In the genomic region with DNA sequence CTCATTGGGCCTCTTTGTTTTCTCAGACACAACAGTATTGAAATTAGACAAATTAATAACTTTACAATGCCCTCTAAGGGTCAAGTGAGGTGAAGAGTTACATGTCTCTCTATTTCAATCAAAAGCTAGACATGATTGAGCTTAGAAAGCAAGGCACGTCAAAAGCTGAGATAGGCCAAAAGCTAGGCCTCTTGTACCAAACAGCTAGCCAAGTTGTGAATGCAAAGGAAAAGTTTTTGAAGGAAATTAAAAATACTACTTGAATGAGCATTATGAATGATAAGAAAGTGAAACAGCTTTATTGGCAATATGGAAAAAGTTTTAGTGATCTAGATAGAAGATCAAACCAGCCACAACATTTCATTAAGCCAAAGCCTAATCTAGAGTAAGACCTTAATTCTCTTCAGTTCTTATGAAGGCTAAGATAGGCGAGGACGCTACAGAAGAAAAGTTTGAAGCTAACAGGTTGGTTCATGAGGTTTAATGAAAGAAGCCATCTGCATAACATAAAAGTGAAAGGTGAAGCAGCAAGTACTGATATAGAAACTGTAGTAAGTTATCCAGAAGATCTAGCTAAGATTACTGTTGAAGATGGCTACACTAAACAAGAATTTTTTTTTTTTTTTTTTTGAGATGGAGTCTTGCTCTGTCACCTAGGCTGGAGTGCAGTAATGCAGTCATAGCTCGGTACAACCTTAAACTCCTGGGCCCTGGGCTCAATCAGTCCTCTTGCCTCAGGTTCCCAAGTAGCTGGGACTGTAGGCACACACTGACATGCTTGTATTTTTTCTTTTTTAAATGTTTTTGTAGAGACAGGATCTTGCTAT, we compare ENCODE assay signal across 23 cellular contexts.
DNase-seq lines count a peak whose midpoint lies in the region; ATAC-seq and TF ChIP-seq lines count a peak whose summit lies in the region.
"Had no signal": no experiment of that assay in that cellular context is flagged by ENCODE, and none has a peak within 500 bp of the region (broad histone marks: within the 10 kb centered on the region; RNA-seq: fewer than 3 reads in every experiment).

No MANE protein-coding gene starts in this region.

- peak overlapping the region; percentile 37 for H3K27ac Mint-ChIP-seq in activated CD4-positive, alpha-beta T cell treated with anti-CD3 and anti-CD28 coated beads, Interleukin-2, amount 10 ng/mL, durations not matched to agents 7 days and 5 days
- H3K27ac Mint-ChIP-seq in CD8-positive, alpha-beta T cell: peak overlapping the region; percentile 90
- H3K27ac Mint-ChIP-seq in activated CD8-positive, alpha-beta T cell treated with anti-CD3 and anti-CD28 coated beads, Interleukin-2, amount 10 ng/mL, durations not matched to agents 7 days and 5 days: peak overlapping the region; percentile 50
- peak overlapping the region; percentile 7 to 94 (median 68) for H3K27ac Mint-ChIP-seq in naive B cell

- H3K4me3 Mint-ChIP-seq in activated CD4-positive, alpha-beta T cell treated with anti-CD3 and anti-CD28 coated beads, Interleukin-2, amount 10 ng/mL, durations not matched to agents 7 days and 5 days: peak overlapping the region; percentile 3
- no peak overlapping the region for H3K4me3 Mint-ChIP-seq in CD8-positive, alpha-beta T cell
- H3K4me3 Mint-ChIP-seq in activated CD8-positive, alpha-beta T cell treated with anti-CD3 and anti-CD28 coated beads, Interleukin-2, amount 10 ng/mL, durations not matched to agents 7 days and 5 days: peak overlapping the region; percentile 16
- peak overlapping the region in 2 of 8 donors; percentile 6 to 47 for H3K4me3 Mint-ChIP-seq in naive B cell
- H3K4me3 Mint-ChIP-seq: central memory CD8-positive, alpha-beta T cell had no signal

- H3K4me3 ChIP-seq in CD8-positive, alpha-beta T cell (ENCODE audit: low read depth, low read length): no peak overlapping the region
- no peak overlapping the region for H3K4me3 ChIP-seq in lower lobe of right lung
- H3K4me3 ChIP-seq: BLaER1, SJCRH30, upper lobe of left lung had no signal

- no peak for DNase-seq in activated CD4-positive, alpha-beta T cell treated with anti-CD3 and anti-CD28 coated beads, Interleukin-2, amount 10 ng/mL, durations not matched to agents 7 days and 5 days
- DNase-seq in activated CD4-positive, alpha-beta T cell treated with anti-CD3 and anti-CD28 coated beads, Interleukin-2, amount 50 U/mL, for 48 hours: no peak
- DNase-seq in CD8-positive, alpha-beta T cell: no peak
- DNase-seq in activated CD8-positive, alpha-beta T cell treated with anti-CD3 and anti-CD28 coated beads, Interleukin-2, amount 10 ng/mL, durations not matched to agents 7 days and 5 days: no peak
- DNase-seq in naive B cell (no peak), NCI-H526 treated with DMSO at 0.1 percent for 48 hours (lab: John Stamatoyannopoulos, UW) (no peak), lower lobe of right lung (no peak), NCI-H82 (lab: John Stamatoyannopoulos, UW) (no peak)
- DNase-seq: activated gamma-delta T cell treated with Interleukin-2 at 50 U/mL for 16 hours, EL, kidney glomerular epithelial cell, mammary epithelial cell, NCI-H1105 treated with DMSO at 0.1 percent for 48 hours, NCI-H2081, NCI-H446 treated with DMSO at 0.1 percent for 48 hours, nucleus accumbens, retina, SJCRH30, upper lobe of left lung had no signal

- no peaks in the 10 kb centered on the region for H3K27me3 Mint-ChIP-seq in activated CD4-positive, alpha-beta T cell treated with anti-CD3 and anti-CD28 coated beads, Interleukin-2, amount 10 ng/mL, durations not matched to agents 7 days and 5 days
- H3K27me3 Mint-ChIP-seq in CD8-positive, alpha-beta T cell (ENCODE audit: low read depth): no peaks in the 10 kb centered on the region
- H3K27me3 Mint-ChIP-seq in activated CD8-positive, alpha-beta T cell treated with anti-CD3 and anti-CD28 coated beads, Interleukin-2, amount 10 ng/mL, durations not matched to agents 7 days and 5 days (ENCODE audit: low read depth): no peaks in the 10 kb centered on the region
- H3K27me3 Mint-ChIP-seq in naive B cell: no peaks in the 10 kb centered on the region
- H3K27me3 Mint-ChIP-seq: central memory CD8-positive, alpha-beta T cell had no signal

- intact Hi-C loops in CD8-positive, alpha-beta T cell (cut with DNase I, micrococcal nuclease): loop anchor here (5.0 kb wide), 1 partner anchor 113 kb away; no protein-coding TSS in a partner anchor
- intact Hi-C loops in lower lobe of right lung (cut with DNase I): no loop called here

- peak; percentile 29 for ATAC-seq in CD8-positive, alpha-beta T cell
- peak; percentile 54 for ATAC-seq in activated CD8-positive, alpha-beta T cell treated with anti-CD3 and anti-CD28 coated beads, Interleukin-2, amount 10 ng/mL, durations not matched to agents 7 days and 5 days
- ATAC-seq in naive B cell (ENCODE audit: low read depth in 2 of 2) (peak; percentile 14 to 32), lower lobe of right lung (no peak)
- ATAC-seq: Panc1 had no signal

- TF ChIP-seq CTCF in CD8-positive, alpha-beta T cell (IDR thresholded peaks at IDR 0.05): no peak
- no peak for TF ChIP-seq CTCF in lower lobe of right lung (IDR thresholded peaks at IDR 0.05)

- H3K9me3 Mint-ChIP-seq in activated CD4-positive, alpha-beta T cell treated with anti-CD3 and anti-CD28 coated beads, Interleukin-2, amount 10 ng/mL, durations not matched to agents 7 days and 5 days: peaks cover 7% of the 10 kb centered on the region
- peaks cover 2% of the 10 kb centered on the region for H3K9me3 Mint-ChIP-seq in CD8-positive, alpha-beta T cell
- no peaks in the 10 kb centered on the region for H3K9me3 Mint-ChIP-seq in activated CD8-positive, alpha-beta T cell treated with anti-CD3 and anti-CD28 coated beads, Interleukin-2, amount 10 ng/mL, durations not matched to agents 7 days and 5 days (ENCODE audit: insufficient read depth)
- H3K9me3 Mint-ChIP-seq in naive B cell: no peaks in the 10 kb centered on the region
- H3K9me3 Mint-ChIP-seq: central memory CD8-positive, alpha-beta T cell had no signal

- peaks cover 41% of the 10 kb centered on the region for H3K4me1 Mint-ChIP-seq in activated CD4-positive, alpha-beta T cell treated with anti-CD3 and anti-CD28 coated beads, Interleukin-2, amount 10 ng/mL, durations not matched to agents 7 days and 5 days
- H3K4me1 Mint-ChIP-seq in CD8-positive, alpha-beta T cell (ENCODE audit: low read depth): peaks cover 49% of the 10 kb centered on the region
- peaks cover 23% of the 10 kb centered on the region for H3K4me1 Mint-ChIP-seq in activated CD8-positive, alpha-beta T cell treated with anti-CD3 and anti-CD28 coated beads, Interleukin-2, amount 10 ng/mL, durations not matched to agents 7 days and 5 days (ENCODE audit: low read depth)
- H3K4me1 Mint-ChIP-seq in naive B cell: peaks cover 32 to 61% (median 43%) of the 10 kb centered on the region in 3 donors

- H3K9me3 ChIP-seq in CD8-positive, alpha-beta T cell (ENCODE audit: low read length): no peaks in the 10 kb centered on the region
- no peaks in the 10 kb centered on the region for H3K9me3 ChIP-seq in lower lobe of right lung
- H3K9me3 ChIP-seq: SJCRH30, upper lobe of left lung had no signal

- CTCF ChIA-PET in activated CD4-positive, alpha-beta T cell treated with anti-CD3 and anti-CD28 coated beads, Interleukin-2, amount 10 ng/mL, durations not matched to agents 7 days and 5 days (lab: Charles Lee): interaction anchor here (1.3 kb wide), 1 partner anchor 41 kb away, joined by 3 read pairs; no protein-coding TSS in a partner anchor
- CTCF ChIA-PET in CD8-positive, alpha-beta T cell (lab: Charles Lee): interaction anchor here (0.6 to 2.8 kb wide), 6 partner anchors 10 to 111 kb away, joined by 3 to 18 read pairs (median 3); no protein-coding TSS in a partner anchor
- CTCF ChIA-PET in activated CD8-positive, alpha-beta T cell treated with anti-CD3 and anti-CD28 coated beads, Interleukin-2, amount 10 ng/mL, durations not matched to agents 7 days and 5 days (lab: Charles Lee): interaction anchor here (0.8 to 1.5 kb wide), 7 partner anchors 11 to 170 kb away, joined by 3 to 14 read pairs (median 3); no protein-coding TSS in a partner anchor

- H3K27me3 ChIP-seq in CD8-positive, alpha-beta T cell (ENCODE audit: insufficient read depth, low read length): no peaks in the 10 kb centered on the region
- H3K27me3 ChIP-seq in lower lobe of right lung (ENCODE audit: low read depth): no peaks in the 10 kb centered on the region
- H3K27me3 ChIP-seq: BLaER1, SJCRH30, upper lobe of left lung had no signal

- H3K36me3 Mint-ChIP-seq in activated CD4-positive, alpha-beta T cell treated with anti-CD3 and anti-CD28 coated beads, Interleukin-2, amount 10 ng/mL, durations not matched to agents 7 days and 5 days (ENCODE audit: low read depth): peaks cover 27% of the 10 kb centered on the region
- peaks cover 43% of the 10 kb centered on the region for H3K36me3 Mint-ChIP-seq in CD8-positive, alpha-beta T cell
- peaks cover 32% of the 10 kb centered on the region for H3K36me3 Mint-ChIP-seq in activated CD8-positive, alpha-beta T cell treated with anti-CD3 and anti-CD28 coated beads, Interleukin-2, amount 10 ng/mL, durations not matched to agents 7 days and 5 days (ENCODE audit: low read depth)
- H3K36me3 Mint-ChIP-seq in naive B cell: peaks cover 15 to 18% of the 10 kb centered on the region in 2 donors

- POLR2A ChIA-PET in activated CD4-positive, alpha-beta T cell treated with anti-CD3 and anti-CD28 coated beads, Interleukin-2, amount 10 ng/mL, durations not matched to agents 7 days and 5 days (lab: Charles Lee): interaction anchor here (1.0 kb wide), 3 partner anchors 31 to 66 kb away, joined by 4 to 6 read pairs (median 4); no protein-coding TSS in a partner anchor
- POLR2A ChIA-PET in CD8-positive, alpha-beta T cell (lab: Charles Lee): interaction anchor here (1.3 to 1.5 kb wide), 2 partner anchors 57 to 66 kb away, joined by 3 read pairs; a partner anchor contains a TSS
- POLR2A ChIA-PET in activated CD8-positive, alpha-beta T cell treated with anti-CD3 and anti-CD28 coated beads, Interleukin-2, amount 10 ng/mL, durations not matched to agents 7 days and 5 days (lab: Charles Lee): interaction anchor here (2.1 kb wide), 1 partner anchor 65 kb away, joined by 6 read pairs; a partner anchor contains a TSS

- no peak overlapping the region for H3K27ac ChIP-seq in CD8-positive, alpha-beta T cell (ENCODE audit: low read depth, low read length)
- no peak overlapping the region for H3K27ac ChIP-seq in lower lobe of right lung
- H3K27ac ChIP-seq: BLaER1, HL-60, SJCRH30, upper lobe of left lung had no signal

- H3K36me3 ChIP-seq in CD8-positive, alpha-beta T cell (ENCODE audit: insufficient read depth, low read length): peaks cover 12% of the 10 kb centered on the region
- peaks cover 19% of the 10 kb centered on the region for H3K36me3 ChIP-seq in lower lobe of right lung
- H3K36me3 ChIP-seq: SJCRH30 had no signal

- H3K4me1 ChIP-seq in CD8-positive, alpha-beta T cell (ENCODE audit: insufficient read depth, low read length): peaks cover 23% of the 10 kb centered on the region
- no peaks in the 10 kb centered on the region for H3K4me1 ChIP-seq in lower lobe of right lung
- H3K4me1 ChIP-seq: BLaER1, SJCRH30, upper lobe of left lung had no signal

Comparison
In these comparisons a context has a peak if more than half of its experiments do, and no peak if none do; other contexts are left out.
1. H3K27ac Mint-ChIP-seq: peak in every context shown above with its lines; median percentile 90 in CD8-positive, alpha-beta T cell; 68 in naive B cell; 50 in activated CD8-positive, alpha-beta T cell treated with anti-CD3 and anti-CD28 coated beads, Interleukin-2, amount 10 ng/mL, durations not matched to agents 7 days and 5 days; 37 in activated CD4-positive, alpha-beta T cell treated with anti-CD3 and anti-CD28 coated beads, Interleukin-2, amount 10 ng/mL, durations not matched to agents 7 days and 5 days.
2. ATAC-seq: peak in CD8-positive, alpha-beta T cell (single experiment), activated CD8-positive, alpha-beta T cell treated with anti-CD3 and anti-CD28 coated beads, Interleukin-2, amount 10 ng/mL, durations not matched to agents 7 days and 5 days (single experiment) and naive B cell (2 of 2); none in lower lobe of right lung (0 of 2).